Comparison of ENCODE assay signal across 8 cellular contexts in the genomic region with DNA sequence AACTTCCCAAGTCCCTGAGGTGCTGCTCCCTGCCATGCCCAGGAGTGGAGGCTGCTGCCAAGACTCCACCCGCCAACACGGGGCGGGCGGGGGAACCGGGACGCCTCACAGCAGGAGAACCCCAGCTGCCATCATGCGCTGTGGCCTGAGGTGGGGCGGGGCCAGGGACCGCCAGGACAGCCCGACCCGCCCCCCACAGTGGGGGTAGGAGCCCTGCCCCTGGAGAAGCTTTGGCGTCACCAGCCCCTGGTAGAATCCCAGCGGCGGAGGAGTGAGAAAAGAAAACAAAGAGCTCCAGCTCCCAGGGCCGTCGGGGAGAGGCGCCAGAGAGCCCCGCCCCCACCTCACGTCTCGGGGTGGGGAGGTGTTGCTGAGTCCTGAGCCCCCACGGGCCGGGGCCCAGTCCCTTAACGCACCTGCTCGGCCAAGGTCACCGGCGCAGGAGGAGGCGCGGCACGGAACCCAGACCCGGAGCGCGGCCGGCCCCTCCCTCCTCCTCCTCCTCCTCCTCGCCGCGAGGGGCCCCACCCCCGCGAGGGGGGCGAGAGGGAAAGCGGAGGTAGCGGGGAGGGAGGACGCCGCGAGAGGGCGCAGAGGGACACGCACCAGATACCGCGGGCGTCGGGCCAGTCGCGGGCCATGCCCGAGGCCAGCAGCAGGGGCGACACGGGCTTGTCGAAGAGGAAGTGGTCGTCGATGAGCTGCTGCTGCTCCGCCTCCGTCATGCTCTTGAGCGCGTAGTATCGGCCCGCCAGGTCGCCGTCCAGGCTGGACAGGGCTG. TPM values are rescaled to one million over a fixed set of nuclear protein-coding genes. Genes with fewer than 3 reads are reported as not detected.
DNase-seq lines count a peak whose midpoint lies in the region; FAIRE-seq and TF ChIP-seq lines count a peak whose summit lies in the region.

No MANE protein-coding gene starts in this region.

- H3K79me2 ChIP-seq in keratinocyte (ENCODE audit: control insufficient read depth, insufficient read depth, low read length): no peaks in the 10 kb centered on the region

- no peak overlapping the region for H2AFZ ChIP-seq in keratinocyte (ENCODE audit: control insufficient read depth, low read length)

- dilution Hi-C loops in keratinocyte (cut with MboI; ENCODE audit: extremely low pct_ligation_motif_present, low sequenced_read_pairs): no loop called here

- peaks cover 7% of the 10 kb centered on the region for H4K20me1 ChIP-seq in keratinocyte (ENCODE audit: control insufficient read depth, extremely low read depth, insufficient read depth, low read length)

- H3K9ac ChIP-seq in keratinocyte (ENCODE audit: control insufficient read depth, extremely low read depth, insufficient read depth, low read length): no peak overlapping the region

- peaks cover 24% of the 10 kb centered on the region for H3K4me1 ChIP-seq in keratinocyte (ENCODE audit: control insufficient read depth, extremely low read depth, insufficient read depth, low read length)

- no peaks in the 10 kb centered on the region for H3K9me3 ChIP-seq in WERI-Rb-1 (ENCODE audit: severe bottlenecking)
- H3K9me3 ChIP-seq in keratinocyte (ENCODE audit: control insufficient read depth, low read depth, low read length): no peaks in the 10 kb centered on the region

- peak overlapping the region; percentile 37 for H3K4me2 ChIP-seq in keratinocyte (ENCODE audit: control insufficient read depth, extremely low read depth, insufficient read depth, low read depth, low read length)

- peak overlapping the region; percentile 74 for H3K27ac ChIP-seq in WERI-Rb-1
- no peak overlapping the region for H3K27ac ChIP-seq in keratinocyte (ENCODE audit: control insufficient read depth, insufficient read depth, low read length)

- H3K27me3 ChIP-seq in WERI-Rb-1 (ENCODE audit: insufficient read depth, low read depth, severe bottlenecking) (no peaks in the 10 kb centered on the region), keratinocyte (ENCODE audit: control insufficient read depth, extremely low read depth, insufficient read depth, low read length) (peaks cover 43% of the 10 kb centered on the region)

- H3K4me3 ChIP-seq in WERI-Rb-1 (ENCODE audit: low read depth, low read length): peak overlapping the region; percentile 87
- H3K4me3 ChIP-seq in keratinocyte (ENCODE audit: control insufficient read depth in 2 of 3, extremely low read depth in 1 of 3, insufficient read depth in 2 of 3, low read depth in 1 of 3, low read length in 3 of 3): peak overlapping the region; percentile 18 to 38 (median 27)

- peaks cover 36% of the 10 kb centered on the region for H3K36me3 ChIP-seq in WERI-Rb-1
- peaks cover 0 to 2% of the 10 kb centered on the region in 2 experiments for H3K36me3 ChIP-seq in keratinocyte (ENCODE audit: control insufficient read depth in 2 of 2, extremely low read depth in 1 of 2, insufficient read depth in 2 of 2, low read length in 2 of 2)

- H3K9me1 ChIP-seq in keratinocyte (ENCODE audit: control insufficient read depth, extremely low read depth, insufficient read depth, low read length): no peaks in the 10 kb centered on the region

- DNase-seq in ACHN (peak; percentile 69), GM19240 (ENCODE audit: insufficient read length, low spot score) (peak; percentile 56), NCI-H2081 treated with DMSO at 0.1 percent for 48 hours (lab: John Stamatoyannopoulos, UW) (peak; percentile 72), WERI-Rb-1 (peak; percentile 86), keratinocyte (ENCODE audit: low read depth, low spot score) (no peak), amniotic stem cell (lab: John Stamatoyannopoulos, UW) (no peak)
- peak; percentile 61 for DNase-seq in central memory CD4-positive, alpha-beta T cell
- peak; percentile 71 for DNase-seq in stimulated activated CD4-positive, alpha-beta T cell treated with anti-CD3 and anti-CD28 coated beads, Interleukin-15, amount 100 ng/mL, for 24 hours

- in situ Hi-C loops in ACHN (cut with HindIII; ENCODE audit: low pct_ligation_motif_present, low pct_unique_long_range_greater_than_20kb, low sequenced_read_pairs): no loop called here

- TF ChIP-seq CTCF in WERI-Rb-1 (IDR thresholded peaks at IDR 0.05; ENCODE audit: low read depth, low read length) (peak; percentile 79), keratinocyte (optimal IDR thresholded peaks at IDR 0.05 in 1 of 3, IDR thresholded peaks at IDR 0.05 in 1 of 3, conservative IDR thresholded peaks at IDR 0.05 in 1 of 3; ENCODE audit: extremely low read depth in 1 of 3, insufficient read depth in 2 of 3, low read length in 3 of 3) (peak in 1 of 3 experiments; percentile 55)

- no peak for FAIRE-seq in keratinocyte (lab: Jason Lieb, UNC)

RNA-seq across cellular contexts. Expression of a gene that starts 1.8 kb away (rescaled TPM):
- 8.2 to 60.7 TPM (median 10.0 TPM) in 3 replicates for polyA plus RNA-seq in keratinocyte
- polyA plus RNA-seq in keratinocyte (2011; ENCODE audit: low read depth): 94.1 TPM
- 15.4 and 80.5 TPM in 2 replicates for polyA plus RNA-seq in keratinocyte (2011; cell fraction: cytosol; rRNA removed)
- 49.1 and 79.4 TPM in 2 replicates for polyA plus RNA-seq in keratinocyte (2011; cell fraction: nucleus; rRNA removed)
- 16.1 and 59.8 TPM in 2 replicates for polyA plus RNA-seq in keratinocyte (2012; ENCODE audit: low replicate concordance)
- polyA minus RNA-seq in keratinocyte: 4.6 to 13.7 TPM (median 11.2 TPM) in 3 replicates
- 58.3 TPM for polyA minus RNA-seq in keratinocyte (2011; cell fraction: cytosol; rRNA and poly(A)+ RNA removed)
- 7.6 and 11.1 TPM in 2 replicates for polyA minus RNA-seq in keratinocyte (2011; cell fraction: nucleus; rRNA and poly(A)+ RNA removed)

RNA-seq across cellular contexts. Expression of a gene that starts 8.1 kb away (rescaled TPM):
- polyA plus RNA-seq in keratinocyte: 4.4 to 8.9 TPM (median 5.9 TPM) in 3 replicates
- 0.64 TPM for polyA plus RNA-seq in keratinocyte (2011; ENCODE audit: low read depth)
- polyA plus RNA-seq in keratinocyte (2011; cell fraction: cytosol; rRNA removed): 3.7 and 9.9 TPM in 2 replicates
- 8.1 and 10.7 TPM in 2 replicates for polyA plus RNA-seq in keratinocyte (2011; cell fraction: nucleus; rRNA removed)
- 5.2 and 10.0 TPM in 2 replicates for polyA plus RNA-seq in keratinocyte (2012; ENCODE audit: low replicate concordance)
- 2.1 to 5.0 TPM (median 3.2 TPM) in 3 replicates for polyA minus RNA-seq in keratinocyte
- 8.8 TPM for polyA minus RNA-seq in keratinocyte (2011; cell fraction: cytosol; rRNA and poly(A)+ RNA removed)
- 5.4 and 6.7 TPM in 2 replicates for polyA minus RNA-seq in keratinocyte (2011; cell fraction: nucleus; rRNA and poly(A)+ RNA removed)

RNA-seq across cellular contexts. Expression of a gene that starts 41.6 kb away (rescaled TPM):
- polyA plus RNA-seq in keratinocyte: 6.9 to 14.4 TPM (median 13.8 TPM) in 3 replicates
- 120 TPM for polyA plus RNA-seq in keratinocyte (2011; ENCODE audit: low read depth)
- 9.5 and 14.2 TPM in 2 replicates for polyA plus RNA-seq in keratinocyte (2011; cell fraction: cytosol; rRNA removed)
- polyA plus RNA-seq in keratinocyte (2011; cell fraction: nucleus; rRNA removed): 16.5 and 19.6 TPM in 2 replicates
- polyA plus RNA-seq in keratinocyte (2012; ENCODE audit: low replicate concordance): 20.1 and 21.2 TPM in 2 replicates
- polyA minus RNA-seq in keratinocyte: 9.9 to 18.6 TPM (median 13.9 TPM) in 3 replicates
- 12.7 TPM for polyA minus RNA-seq in keratinocyte (2011; cell fraction: cytosol; rRNA and poly(A)+ RNA removed)
- 9.3 and 17.5 TPM in 2 replicates for polyA minus RNA-seq in keratinocyte (2011; cell fraction: nucleus; rRNA and poly(A)+ RNA removed)

RNA-seq across cellular contexts. Expression of a gene that starts 41.9 kb away (rescaled TPM):
- polyA plus RNA-seq in keratinocyte: 20.6 to 26.1 TPM (median 24.8 TPM) in 3 replicates
- polyA plus RNA-seq in keratinocyte (2011; ENCODE audit: low read depth): 35.0 TPM
- 19.4 and 29.1 TPM in 2 replicates for polyA plus RNA-seq in keratinocyte (2011; cell fraction: cytosol; rRNA removed)
- 7.3 and 7.4 TPM in 2 replicates for polyA plus RNA-seq in keratinocyte (2011; cell fraction: nucleus; rRNA removed)
- polyA plus RNA-seq in keratinocyte (2012; ENCODE audit: low replicate concordance): 43.4 and 43.6 TPM in 2 replicates
- polyA minus RNA-seq in keratinocyte: 5.1 to 8.4 TPM (median 7.2 TPM) in 3 replicates
- 14.8 TPM for polyA minus RNA-seq in keratinocyte (2011; cell fraction: cytosol; rRNA and poly(A)+ RNA removed)
- 3.4 and 8.8 TPM in 2 replicates for polyA minus RNA-seq in keratinocyte (2011; cell fraction: nucleus; rRNA and poly(A)+ RNA removed)

Comparison
In these comparisons a context has a peak if more than half of its experiments do, and no peak if none do; other contexts are left out.
1. DNase-seq: peak in ACHN (single experiment), GM19240 (single experiment), NCI-H2081 treated with DMSO at 0.1 percent for 48 hours (single experiment), WERI-Rb-1 (single experiment), central memory CD4-positive, alpha-beta T cell (single experiment) and stimulated activated CD4-positive, alpha-beta T cell treated with anti-CD3 and anti-CD28 coated beads, Interleukin-15, amount 100 ng/mL, for 24 hours (single experiment); none in keratinocyte (single experiment) and amniotic stem cell (single experiment).